Comparison of ENCODE assay signal across 8 cellular contexts in the genomic region with DNA sequence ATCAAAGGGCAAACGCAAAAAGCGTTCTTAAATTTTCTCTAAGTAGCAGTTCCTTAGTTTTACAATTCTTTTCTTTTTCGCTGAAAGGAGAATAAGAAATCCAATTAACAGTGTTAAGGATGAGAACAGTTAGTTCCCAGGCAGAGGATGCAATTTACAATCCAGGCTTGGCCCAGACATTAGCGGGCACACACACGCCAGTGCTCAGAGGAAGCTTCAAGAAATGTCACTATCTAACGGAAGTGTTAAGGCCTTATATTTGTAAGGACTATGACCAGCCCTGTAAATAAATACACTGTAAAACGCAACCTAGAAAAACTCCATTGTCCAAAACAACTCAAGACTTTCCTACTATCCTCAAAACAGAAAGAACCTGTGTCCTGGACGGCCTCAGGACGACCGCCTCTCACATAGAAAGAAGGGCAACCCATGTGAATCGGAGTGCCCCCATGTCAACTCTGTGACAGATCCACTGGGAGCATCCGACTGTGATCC. TPM values are rescaled to one million over a fixed set of nuclear protein-coding genes. Genes with fewer than 3 reads are reported as not detected.
A peak's percentile ranks its signal among the peaks of the same experiment; 100 is the strongest.
DNase-seq lines count a peak whose midpoint lies in the region; ATAC-seq and TF ChIP-seq lines count a peak whose summit lies in the region.

No MANE protein-coding gene starts in this region.

- no peaks in the 10 kb centered on the region for H3K27me3 ChIP-seq in psoas muscle (ENCODE audit: insufficient read depth in 3 of 3, low read length in 2 of 3)

- DNase-seq in activated naive CD4-positive, alpha-beta T cell treated with anti-CD3 and anti-CD28 coated beads, Interleukin-2, amount 50 U/mL, for 16 hours = no peak
- no peak for DNase-seq in T-helper 2 cell treated with Interferon-gamma antibody and Interleukin-4, amounts not matched to agents 5 μg/mL and 100 μg/mL, for 36 hours (ENCODE audit: low spot score)
- DNase-seq in fibroblast of villous mesenchyme (ENCODE audit: low read depth) (no peak), psoas muscle (no peak), NCI-H510A treated with DMSO at 0.1 percent for 48 hours (lab: John Stamatoyannopoulos, UW) (no peak)
- no peak for DNase-seq in activated effector memory CD4-positive, alpha-beta T cell treated with Interleukin-2 at 50 U/mL for 16 hours
- no peak for DNase-seq in activated CD8-positive, alpha-beta memory T cell treated with anti-CD3 and anti-CD28 coated beads for 24 hours

- H3K27ac ChIP-seq in psoas muscle = peak overlapping the region; percentile 97

- intact Hi-C loops in psoas muscle (cut with DNase I) = loop anchor here in 1 of 2 donors (5.0 kb wide), 2 partner anchors 49 to 81 kb away; no protein-coding TSS in a partner anchor

- no peak for ATAC-seq in psoas muscle

- H3K9me3 Mint-ChIP-seq in activated naive CD4-positive, alpha-beta T cell treated with anti-CD3 and anti-CD28 coated beads, Interleukin-2, amount 50 U/mL, for 24 hours = no peaks in the 10 kb centered on the region
- no peaks in the 10 kb centered on the region for H3K9me3 Mint-ChIP-seq in T-helper 2 cell treated with Interferon-gamma antibody and Interleukin-4, amounts not matched to agents 5 μg/mL and 100 μg/mL, for 36 hours

- peaks cover 59% of the 10 kb centered on the region for H3K4me1 Mint-ChIP-seq in activated naive CD4-positive, alpha-beta T cell treated with anti-CD3 and anti-CD28 coated beads, Interleukin-2, amount 50 U/mL, for 24 hours
- H3K4me1 Mint-ChIP-seq in T-helper 2 cell treated with Interferon-gamma antibody and Interleukin-4, amounts not matched to agents 5 μg/mL and 100 μg/mL, for 36 hours (ENCODE audit: low read depth) = peaks cover 44% of the 10 kb centered on the region

- TF ChIP-seq CTCF in fibroblast of villous mesenchyme (IDR thresholded peaks at IDR 0.05; ENCODE audit: insufficient read depth, low read depth, low read length) (no peak), psoas muscle (IDR thresholded peaks at IDR 0.05) (no peak)

- H3K36me3 ChIP-seq in psoas muscle (ENCODE audit: insufficient read depth in 1 of 2, low read depth in 1 of 2) = no peaks in the 10 kb centered on the region

- 10 to 21% (median 15%) methylated on average over 12 of the region's 12 CpGs for WGBS in psoas muscle, 3 donors

- H3K4me3 ChIP-seq in fibroblast of villous mesenchyme (ENCODE audit: low read depth, low read length) (peak overlapping the region; percentile 92), psoas muscle (peak overlapping the region; percentile 98)

- no peaks in the 10 kb centered on the region for H3K9me3 ChIP-seq in psoas muscle

- H3K4me3 Mint-ChIP-seq in activated naive CD4-positive, alpha-beta T cell treated with anti-CD3 and anti-CD28 coated beads, Interleukin-2, amount 50 U/mL, for 24 hours = peak overlapping the region; percentile 96
- peak overlapping the region; percentile 91 for H3K4me3 Mint-ChIP-seq in T-helper 2 cell treated with Interferon-gamma antibody and Interleukin-4, amounts not matched to agents 5 μg/mL and 100 μg/mL, for 36 hours

- peaks cover 18% of the 10 kb centered on the region for H3K4me1 ChIP-seq in psoas muscle

- no peaks in the 10 kb centered on the region for H3K36me3 Mint-ChIP-seq in activated naive CD4-positive, alpha-beta T cell treated with anti-CD3 and anti-CD28 coated beads, Interleukin-2, amount 50 U/mL, for 24 hours
- H3K36me3 Mint-ChIP-seq in T-helper 2 cell treated with Interferon-gamma antibody and Interleukin-4, amounts not matched to agents 5 μg/mL and 100 μg/mL, for 36 hours (ENCODE audit: low read depth) = peaks cover 18% of the 10 kb centered on the region

- H3K27ac Mint-ChIP-seq in activated naive CD4-positive, alpha-beta T cell treated with anti-CD3 and anti-CD28 coated beads, Interleukin-2, amount 50 U/mL, for 24 hours = peak overlapping the region; percentile 71
- H3K27ac Mint-ChIP-seq in T-helper 2 cell treated with Interferon-gamma antibody and Interleukin-4, amounts not matched to agents 5 μg/mL and 100 μg/mL, for 36 hours = peak overlapping the region; percentile 94

- H3K27me3 Mint-ChIP-seq in activated naive CD4-positive, alpha-beta T cell treated with anti-CD3 and anti-CD28 coated beads, Interleukin-2, amount 50 U/mL, for 24 hours = no peaks in the 10 kb centered on the region
- no peaks in the 10 kb centered on the region for H3K27me3 Mint-ChIP-seq in T-helper 2 cell treated with Interferon-gamma antibody and Interleukin-4, amounts not matched to agents 5 μg/mL and 100 μg/mL, for 36 hours (ENCODE audit: low read depth)

RNA-seq across cellular contexts. Expression of gene ACAP2, which starts 1.3 kb away (rescaled TPM):
- total RNA-seq in fibroblast of villous mesenchyme (72.5 and 91.1 TPM in 2 replicates), psoas muscle (10 to 100 TPM; 10.2 to 12.5 (median 11.2) TPM)
- 1 to 10 TPM; 3.2 to 8.9 (median 7.0) TPM for polyA plus RNA-seq in psoas muscle
